8 cellular contexts compared by ENCODE assay signal in the genomic region with DNA sequence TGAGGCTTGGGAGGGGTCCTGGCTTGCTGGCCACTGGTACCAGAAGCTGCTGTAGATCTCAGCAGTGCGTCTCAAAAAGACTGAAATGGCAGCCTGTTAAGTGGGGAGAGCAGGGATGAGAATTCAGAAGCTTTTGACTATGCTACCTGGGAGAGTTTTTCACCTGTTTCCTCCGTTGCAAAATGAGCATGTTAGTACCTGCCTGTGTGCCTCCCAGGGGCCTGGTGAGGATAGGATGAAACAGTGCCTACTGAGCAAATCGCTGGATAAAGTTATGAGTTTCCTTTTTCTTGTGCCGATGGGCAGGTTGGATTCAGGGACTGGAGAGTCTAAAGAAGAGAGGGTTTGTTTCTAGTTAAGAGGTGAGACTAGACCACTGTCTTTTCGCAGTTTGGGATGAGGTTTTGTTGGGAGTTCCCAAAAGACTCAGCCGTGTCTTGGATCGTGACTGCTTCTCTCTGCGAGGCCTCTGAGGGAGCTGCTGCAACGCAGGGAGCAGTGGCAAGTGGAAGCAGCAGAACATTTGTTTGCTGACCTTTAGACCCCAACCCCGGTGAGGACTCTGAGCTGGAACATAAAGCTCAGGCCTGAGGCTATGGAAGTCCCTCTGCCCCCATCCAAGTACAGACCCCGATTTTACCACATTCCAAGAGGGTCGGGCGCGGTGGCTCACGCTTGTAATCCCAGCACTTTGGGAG. TPM values are rescaled to one million over a fixed set of nuclear protein-coding genes. Genes with fewer than 3 reads are reported as not detected.
DNase-seq lines count a peak whose midpoint lies in the region; ATAC-seq and TF ChIP-seq lines count a peak whose summit lies in the region.

No MANE protein-coding gene starts in this region.

- TF ChIP-seq POLR2A in prostate gland (IDR thresholded peaks at IDR 0.05): no peak

- ATAC-seq in GM18498 (IDR thresholded peaks at IDR 0.05; ENCODE audit: unreplicated experiment): no peak

- peak overlapping the region; percentile 88 for H3K4me2 ChIP-seq in OCI-LY3 (ENCODE audit: low read length)

- H3K79me2 ChIP-seq in OCI-LY3 (ENCODE audit: low read length): no peaks in the 10 kb centered on the region

- no peak overlapping the region for H3K9ac ChIP-seq in OCI-LY3 (ENCODE audit: low read length)

- H3K4me3 ChIP-seq in HAP-1: 0 out of 2 replicates have a peak overlapping the region, but pooled peaks have one; percentile 11
- H3K4me3 ChIP-seq in OCI-LY3 (ENCODE audit: low read length): peak overlapping the region; percentile 84
- H3K4me3 ChIP-seq in prostate gland: peak overlapping the region; percentile 56 to 78

- TF ChIP-seq CTCF in OCI-LY3 (IDR thresholded peaks at IDR 0.05; ENCODE audit: low read depth, low read length) (no peak), prostate gland (IDR thresholded peaks at IDR 0.05) (no peak), GM10266 (IDR thresholded peaks at IDR 0.05; ENCODE audit: control insufficient read depth, insufficient read depth, low read depth, missing control alignments) (no peak)

- intact Hi-C loops in prostate gland (cut with DNase I): no loop called here

- H4K20me1 ChIP-seq in OCI-LY3 (ENCODE audit: insufficient read depth, low read length): no peaks in the 10 kb centered on the region

- DNase-seq in HAP-1 (ENCODE audit: low spot score in 2 of 2): no peak
- DNase-seq in epithelial cell of prostate (ENCODE audit: low read depth, low spot score): no peak
- DNase-seq in prostate gland (ENCODE audit: low spot score): peak; percentile 23
- DNase-seq in COR-L47 (lab: John Stamatoyannopoulos, UW): no peak
- DNase-seq in GM10266 (ENCODE audit: extremely low spot score): no peak
- DNase-seq in NCI-H2196 treated with DMSO at 0.1 percent for 48 hours (lab: John Stamatoyannopoulos, UW; ENCODE audit: unreplicated experiment): no peak

- H3K27ac ChIP-seq in OCI-LY3 (ENCODE audit: low read length) (no peak overlapping the region), epithelial cell of prostate (peak overlapping the region; percentile 28), prostate gland (peak overlapping the region; percentile 16 to 63)

- 58% methylated on average over 15 of the region's 15 CpGs for WGBS in prostate gland

- H2AFZ ChIP-seq in OCI-LY3 (ENCODE audit: low read depth, low read length): 0 out of 2 replicates have a peak overlapping the region, but pooled peaks have one; percentile 27

- H3K36me3 ChIP-seq in HAP-1 (replicated peaks): no peaks in the 10 kb centered on the region
- no peaks in the 10 kb centered on the region for H3K36me3 ChIP-seq in OCI-LY3 (replicated peaks; ENCODE audit: low read depth, low read length)
- H3K36me3 ChIP-seq in prostate gland: no peaks in the 10 kb centered on the region

- no peaks in the 10 kb centered on the region for H3K4me1 ChIP-seq in HAP-1
- H3K4me1 ChIP-seq in OCI-LY3 (ENCODE audit: low read length): peaks cover 5% of the 10 kb centered on the region; the same call in 1 of the 2 replicates
- H3K4me1 ChIP-seq in prostate gland (replicated peaks): no peaks in the 10 kb centered on the region

- in situ Hi-C loops in HAP-1 (cut with MboI; ENCODE audit: low sequenced_read_pairs): no loop called here

- H3K27me3 ChIP-seq in HAP-1 (ENCODE audit: low read depth) (peaks cover 4% of the 10 kb centered on the region; the same call in 1 of the 2 replicates), OCI-LY3 (ENCODE audit: low read depth, low read length) (peaks cover 17% of the 10 kb centered on the region; the same call in 1 of the 2 replicates), prostate gland (replicated peaks; ENCODE audit: insufficient read depth) (no peaks in the 10 kb centered on the region)

- H3K9me3 ChIP-seq in HAP-1 (no peaks in the 10 kb centered on the region), OCI-LY3 (ENCODE audit: insufficient read depth, low read length) (no peaks in the 10 kb centered on the region), prostate gland (no peaks in the 10 kb centered on the region)

RNA-seq across cellular contexts. Expression of gene RALGPS1, which starts 1.4 kb away (rescaled TPM):
- total RNA-seq in prostate gland: 10 to 100 TPM; 14.7 to 20.7 TPM

RNA-seq across cellular contexts. Expression of gene ZBTB34, which starts 55.6 kb away (rescaled TPM):
- total RNA-seq in prostate gland: 10 to 100 TPM in 1 of 2 donors, 1 to 10 TPM in 1; 4.5 to 10.8 TPM

Comparison
In these comparisons a context has a peak if more than half of its experiments do, and no peak if none do; other contexts are left out.
1. H3K4me3 ChIP-seq: peak in every context shown above with its lines; median percentile 84 in OCI-LY3; 67 in prostate gland; 11 in HAP-1.